10 cellular contexts compared by ENCODE assay signal in genomic region chr1:201478666-201479065, GRCh38. TPM values are rescaled to one million over a fixed set of nuclear protein-coding genes. Genes with fewer than 3 reads are reported as not detected.
"Had no signal": no experiment of that assay in that cellular context is flagged by ENCODE, and none has a peak within 500 bp of the region (broad histone marks: within the 10 kb centered on the region; RNA-seq: fewer than 3 reads in every experiment).

No MANE protein-coding gene starts in this region.

RNA-seq across cellular contexts. Expression of gene TNNI1, which starts 57.1 kb away (rescaled TPM):
- total RNA-seq: dermis blood vessel endothelial cell, endothelial cell of umbilical vein, fibroblast of lung, foreskin keratinocyte, glomerular endothelial cell, kidney epithelial cell, lower leg skin, lung microvascular endothelial cell, mesenteric fat pad had no signal
- polyA plus RNA-seq: endothelial cell of umbilical vein, foreskin keratinocyte, keratinocyte had no signal
